1 cellular context compared by ENCODE assay signal in the genomic region with DNA sequence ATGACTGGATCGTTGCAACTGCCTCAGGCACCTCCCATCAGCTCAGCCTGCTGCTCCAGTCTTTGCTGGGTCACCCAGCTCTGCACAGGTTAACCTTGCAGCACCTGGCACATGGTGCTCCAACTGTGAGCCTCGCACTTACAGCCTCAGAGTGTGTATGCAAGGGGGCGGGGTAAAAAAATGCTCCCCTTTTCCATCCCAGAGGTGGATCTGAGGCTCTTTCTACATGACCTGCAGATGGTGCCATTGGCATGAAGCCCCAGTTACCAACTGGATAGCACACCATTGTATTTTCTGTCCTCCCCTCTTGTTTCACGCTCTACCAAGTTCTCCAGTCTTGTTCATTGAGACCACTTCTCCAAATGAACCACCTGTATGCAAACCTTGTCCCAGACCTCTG.
TF ChIP-seq lines count a peak whose summit lies in the region.

No MANE protein-coding gene starts in this region.

TF ChIP-seq in K562, 482 proteins besides CTCF, POLR2A, EP300 and RAD21 (continued from another document):
- TF ChIP-seq, protein P1, sequence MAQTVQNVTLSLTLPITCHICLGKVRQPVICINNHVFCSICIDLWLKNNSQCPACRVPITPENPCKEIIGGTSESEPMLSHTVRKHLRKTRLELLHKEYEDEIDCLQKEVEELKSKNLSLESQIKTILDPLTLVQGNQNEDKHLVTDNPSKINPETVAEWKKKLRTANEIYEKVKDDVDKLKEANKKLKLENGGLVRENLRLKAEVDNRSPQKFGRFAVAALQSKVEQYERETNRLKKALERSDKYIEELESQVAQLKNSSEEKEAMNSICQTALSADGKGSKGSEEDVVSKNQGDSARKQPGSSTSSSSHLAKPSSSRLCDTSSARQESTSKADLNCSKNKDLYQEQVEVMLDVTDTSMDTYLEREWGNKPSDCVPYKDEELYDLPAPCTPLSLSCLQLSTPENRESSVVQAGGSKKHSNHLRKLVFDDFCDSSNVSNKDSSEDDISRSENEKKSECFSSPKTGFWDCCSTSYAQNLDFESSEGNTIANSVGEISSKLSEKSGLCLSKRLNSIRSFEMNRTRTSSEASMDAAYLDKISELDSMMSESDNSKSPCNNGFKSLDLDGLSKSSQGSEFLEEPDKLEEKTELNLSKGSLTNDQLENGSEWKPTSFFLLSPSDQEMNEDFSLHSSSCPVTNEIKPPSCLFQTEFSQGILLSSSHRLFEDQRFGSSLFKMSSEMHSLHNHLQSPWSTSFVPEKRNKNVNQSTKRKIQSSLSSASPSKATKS (CRISPR knock-in tag; IDR thresholded peaks at IDR 0.05) = no peak
- TF ChIP-seq, protein P2, sequence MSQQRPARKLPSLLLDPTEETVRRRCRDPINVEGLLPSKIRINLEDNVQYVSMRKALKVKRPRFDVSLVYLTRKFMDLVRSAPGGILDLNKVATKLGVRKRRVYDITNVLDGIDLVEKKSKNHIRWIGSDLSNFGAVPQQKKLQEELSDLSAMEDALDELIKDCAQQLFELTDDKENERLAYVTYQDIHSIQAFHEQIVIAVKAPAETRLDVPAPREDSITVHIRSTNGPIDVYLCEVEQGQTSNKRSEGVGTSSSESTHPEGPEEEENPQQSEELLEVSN (IDR thresholded peaks at IDR 0.05; ENCODE audit: borderline replicate concordance in 1 of 2, extremely low read depth in 1 of 2, insufficient read depth in 1 of 2, insufficient read length in 1 of 2, low read depth in 1 of 2, low read length in 1 of 2, poor library complexity in 1 of 2, severe bottlenecking in 1 of 2) = peak in 1 of 2 experiments; percentile 54
- TF ChIP-seq L3MBTL2 (IDR thresholded peaks at IDR 0.05) = peak; percentile 22; the same call in 1 of the 2 replicates
- no peak for TF ChIP-seq ARID1B (IDR thresholded peaks at IDR 0.05)
